Comparison of ENCODE assay signal across 8 cellular contexts in the genomic region with DNA sequence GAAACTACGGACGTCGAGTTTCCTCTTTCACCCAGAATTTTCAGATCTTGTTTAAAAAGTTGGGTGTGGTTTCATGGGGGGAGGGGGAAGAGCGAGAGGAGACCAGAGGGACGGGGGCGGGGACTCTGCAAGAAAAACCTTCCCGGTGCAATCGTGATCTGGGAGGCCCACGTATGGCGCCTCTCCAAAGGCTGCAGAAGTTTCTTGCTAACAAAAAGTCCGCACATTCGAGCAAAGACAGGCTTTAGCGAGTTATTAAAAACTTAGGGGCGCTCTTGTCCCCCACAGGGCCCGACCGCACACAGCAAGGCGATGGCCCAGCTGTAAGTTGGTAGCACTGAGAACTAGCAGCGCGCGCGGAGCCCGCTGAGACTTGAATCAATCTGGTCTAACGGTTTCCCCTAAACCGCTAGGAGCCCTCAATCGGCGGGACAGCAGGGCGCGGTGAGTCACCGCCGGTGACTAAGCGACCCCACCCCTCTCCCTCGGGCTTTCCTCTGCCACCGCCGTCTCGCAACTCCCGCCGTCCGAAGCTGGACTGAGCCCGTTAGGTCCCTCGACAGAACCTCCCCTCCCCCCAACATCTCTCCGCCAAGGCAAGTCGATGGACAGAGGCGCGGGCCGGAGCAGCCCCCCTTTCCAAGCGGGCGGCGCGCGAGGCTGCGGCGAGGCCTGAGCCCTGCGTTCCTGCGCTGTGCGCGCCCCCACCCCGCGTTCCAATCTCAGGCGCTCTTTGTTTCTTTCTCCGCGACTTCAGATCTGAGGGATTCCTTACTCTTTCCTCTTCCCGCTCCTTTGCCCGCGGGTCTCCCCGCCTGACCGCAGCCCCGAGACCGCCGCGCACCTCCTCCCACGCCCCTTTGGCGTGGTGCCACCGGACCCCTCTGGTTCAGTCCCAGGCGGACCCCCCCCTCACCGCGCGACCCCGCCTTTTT. TPM values are rescaled to one million over a fixed set of nuclear protein-coding genes. Genes with fewer than 3 reads are reported as not detected.
DNase-seq lines count a peak whose midpoint lies in the region; ATAC-seq, FAIRE-seq and TF ChIP-seq lines count a peak whose summit lies in the region.

A gene (plus strand): TSS at position 161 of the 935 bp plus-strand sequence. CDS start 1,182 bp downstream, outside the sequence.

- peak; percentile 84 for FAIRE-seq in GM18507 (lab: Jason Lieb, UNC)

- no peaks in the 10 kb centered on the region for H3K27me3 ChIP-seq in OCI-LY3 (ENCODE audit: low read depth, low read length)

- ATAC-seq in HG02884 (IDR thresholded peaks at IDR 0.05; ENCODE audit: unreplicated experiment) = peak; percentile 28

- no peaks in the 10 kb centered on the region for H3K9me3 ChIP-seq in OCI-LY3 (ENCODE audit: insufficient read depth, low read length)

- peaks cover 28% of the 10 kb centered on the region for H4K20me1 ChIP-seq in OCI-LY3 (ENCODE audit: insufficient read depth, low read length)

- H3K4me1 ChIP-seq in OCI-LY3 (ENCODE audit: low read length) = peaks cover 37% of the 10 kb centered on the region

- H3K4me3 ChIP-seq in OCI-LY3 (ENCODE audit: low read length) = peak within 1 kb of the TSS; percentile 97

- TF ChIP-seq CTCF in OCI-LY3 (IDR thresholded peaks at IDR 0.05; ENCODE audit: low read depth, low read length) = no peak

- peaks cover 27% of the 10 kb centered on the region for H3K36me3 ChIP-seq in OCI-LY3 (replicated peaks; ENCODE audit: low read depth, low read length)

- no peak within 1 kb of the TSS for H2AFZ ChIP-seq in OCI-LY3 (ENCODE audit: low read depth, low read length)

- peak within 1 kb of the TSS; percentile 100 for H3K9ac ChIP-seq in OCI-LY3 (ENCODE audit: low read length)

- H3K27ac ChIP-seq in OCI-LY3 (ENCODE audit: low read length) = peak within 1 kb of the TSS; percentile 97

- H3K79me2 ChIP-seq in OCI-LY3 (ENCODE audit: low read length) = peaks cover 44% of the 10 kb centered on the region

- DNase-seq in GM18507 (ENCODE audit: extremely low spot score, insufficient read length, low read depth) (no peak), erythroblast (lab: John Stamatoyannopoulos, UW) (peak; percentile 78 to 88), myocyte (ENCODE audit: low read depth) (peak; percentile 92), NCI-H2196 (lab: John Stamatoyannopoulos, UW; ENCODE audit: unreplicated experiment) (no peak)
- DNase-seq in activated T-cell treated with anti-CD3 and anti-CD28 coated beads, Interleukin-2, amount 50 U/mL, for 1 hour = peak; percentile 90
- DNase-seq in stimulated activated CD8-positive, alpha-beta memory T cell treated with anti-CD3 and anti-CD28 coated beads, Interleukin-7, amount 100 ng/mL, for 24 hours (ENCODE audit: low read depth) = peak; percentile 48

- H3K4me2 ChIP-seq in OCI-LY3 (ENCODE audit: low read length) = peak within 1 kb of the TSS; percentile 97

- TF ChIP-seq POLR2A in erythroblast (IDR thresholded peaks at IDR 0.05; ENCODE audit: low read length) = no peak

RNA-seq across cellular contexts. Expression of the gene that starts here (rescaled TPM):
- 1,826 and 1,896 TPM in 2 replicates for total RNA-seq in myocyte
- polyA plus RNA-seq in myocyte (2012) = 2,428 TPM

Comparison
In these comparisons a context has a peak if more than half of its experiments do, and no peak if none do; other contexts are left out.
1. DNase-seq: peak in activated T-cell treated with anti-CD3 and anti-CD28 coated beads, Interleukin-2, amount 50 U/mL, for 1 hour (single experiment), erythroblast (2 of 2), myocyte (single experiment) and stimulated activated CD8-positive, alpha-beta memory T cell treated with anti-CD3 and anti-CD28 coated beads, Interleukin-7, amount 100 ng/mL, for 24 hours (single experiment); none in GM18507 (single experiment) and NCI-H2196 (single experiment).